Comparison of ENCODE assay signal across 8 cellular contexts in the genomic region with DNA sequence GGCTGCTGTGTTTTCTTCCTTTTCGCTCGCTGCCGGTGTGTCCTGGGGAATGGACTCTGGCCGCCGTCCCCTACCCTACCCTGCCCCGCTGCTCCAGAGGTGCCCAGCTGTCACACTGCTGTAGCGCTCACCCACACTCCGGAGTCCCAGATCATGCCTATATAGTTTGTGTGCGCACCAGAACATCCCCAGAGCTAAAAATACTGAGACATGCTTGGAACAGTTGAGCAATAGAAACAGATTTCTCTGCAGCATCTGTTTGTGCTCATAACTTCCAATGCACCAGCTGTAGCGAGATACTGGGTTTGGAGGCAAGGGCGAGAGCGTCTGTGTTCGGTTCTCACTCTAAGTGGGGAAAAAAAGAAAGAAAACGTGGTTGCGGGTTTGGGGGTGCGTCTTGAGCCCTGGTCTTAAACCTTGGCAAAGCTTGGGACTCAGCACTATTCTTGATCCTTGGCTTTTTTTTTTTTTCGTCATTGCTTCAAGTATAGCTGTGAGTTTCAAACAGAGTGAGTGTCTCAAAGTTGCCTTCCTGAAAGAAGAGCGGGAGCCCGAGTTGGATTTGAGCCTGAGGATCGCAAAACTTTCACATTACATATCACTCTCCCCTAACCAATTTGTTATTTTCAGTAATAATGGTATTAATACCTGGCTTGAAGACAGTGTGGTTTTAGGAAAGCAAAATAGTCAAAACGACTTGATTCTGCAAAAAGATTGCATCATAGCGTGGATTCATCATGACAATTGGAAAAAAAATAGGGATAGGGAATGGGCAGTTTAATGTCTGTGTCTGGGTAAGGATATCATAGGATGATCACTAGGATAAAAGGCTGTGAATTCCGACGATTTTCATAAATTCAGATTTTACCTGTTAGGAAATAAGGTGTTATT. TPM values are rescaled to one million over a fixed set of nuclear protein-coding genes. Genes with fewer than 3 reads are reported as not detected.
A peak's percentile ranks its signal among the peaks of the same experiment; 100 is the strongest.
DNase-seq lines count a peak whose midpoint lies in the region; ATAC-seq and TF ChIP-seq lines count a peak whose summit lies in the region.

No MANE protein-coding gene starts in this region.

- intact Hi-C loops in natural killer cell (cut with micrococcal nuclease): no loop called here

- no peaks in the 10 kb centered on the region for H3K9me3 ChIP-seq in SJSA1 (replicated peaks)

- peak overlapping the region; percentile 37 for H3K4me3 ChIP-seq in SJSA1

- H3K27ac ChIP-seq in SJSA1: no peak overlapping the region

- H3K4me3 Mint-ChIP-seq in natural killer cell: peak overlapping the region; percentile 33

- no peak for TF ChIP-seq CTCF in natural killer cell (IDR thresholded peaks at IDR 0.05)

- peaks cover 9 to 13% of the 10 kb centered on the region in 2 donors for H3K4me1 Mint-ChIP-seq in natural killer cell

- H3K4me1 ChIP-seq in SJSA1 (replicated peaks): peaks cover 21% of the 10 kb centered on the region

- H3K36me3 Mint-ChIP-seq in natural killer cell: no peaks in the 10 kb centered on the region

- peaks cover 68% of the 10 kb centered on the region for H3K27me3 ChIP-seq in SJSA1 (replicated peaks)

- H3K9me3 Mint-ChIP-seq in natural killer cell: no peaks in the 10 kb centered on the region

- H3K36me3 ChIP-seq in SJSA1: no peaks in the 10 kb centered on the region

- H3K27ac Mint-ChIP-seq in natural killer cell: no peak overlapping the region

- ATAC-seq in natural killer cell: peak in 1 of 3 donors; percentile 24
- ATAC-seq in GM19328 (IDR thresholded peaks at IDR 0.05; ENCODE audit: unreplicated experiment): no peak

- DNase-seq in NCI-H526 treated with DMSO at 0.1 percent for 48 hours (lab: John Stamatoyannopoulos, UW) (peak; percentile 6), NCI-H526 (lab: John Stamatoyannopoulos, UW) (no peak), SJSA1 (ENCODE audit: low read depth in 1 of 2, low spot score in 2 of 2) (no peak), fibroblast of gingiva (ENCODE audit: low read depth) (peak; percentile 61), natural killer cell (no peak), NCI-H226 (no peak)
- no peak for DNase-seq in stimulated activated CD4-positive, alpha-beta T cell treated with anti-CD3 and anti-CD28 coated beads, Interleukin-4, amount 100 ng/mL, for 1 hour

- peaks cover 42 to 67% of the 10 kb centered on the region in 2 donors for H3K27me3 Mint-ChIP-seq in natural killer cell (ENCODE audit: low read depth in 2 of 2)

RNA-seq across cellular contexts. Expression of gene KCNJ2, which starts 0.6 kb away (rescaled TPM):
- total RNA-seq in SJSA1 (2014; rRNA removed; shearing (Covaris generic)): 0.03 TPM in 1 of 2 replicates, not detected in the other
- total RNA-seq in natural killer cell: 1 to 10 TPM in 1 of 3 donors, under 1 TPM in 1, not detected in 1; 0.14 to 2.5 TPM

Comparison
In these comparisons a context has a peak if more than half of its experiments do, and no peak if none do; other contexts are left out.
1. DNase-seq: peak in NCI-H526 treated with DMSO at 0.1 percent for 48 hours (single experiment) and fibroblast of gingiva (single experiment); none in NCI-H526 (0 of 2), SJSA1 (0 of 2), natural killer cell (single experiment), stimulated activated CD4-positive, alpha-beta T cell treated with anti-CD3 and anti-CD28 coated beads, Interleukin-4, amount 100 ng/mL, for 1 hour (single experiment) and NCI-H226 (single experiment).